22 cellular contexts compared by ENCODE assay signal in genomic region chr18:34720220-34720619, GRCh38. TPM values are rescaled to one million over a fixed set of nuclear protein-coding genes. Genes with fewer than 3 reads are reported as not detected.
A peak's percentile ranks its signal among the peaks of the same experiment; 100 is the strongest.
DNase-seq lines count a peak whose midpoint lies in the region; FAIRE-seq and TF ChIP-seq lines count a peak whose summit lies in the region.
"Had no signal": no experiment of that assay in that cellular context is flagged by ENCODE, and none has a peak within 500 bp of the region (broad histone marks: within the 10 kb centered on the region; RNA-seq: fewer than 3 reads in every experiment).

No MANE protein-coding gene starts in this region.

- H3K36me3 ChIP-seq in endodermal cell (ENCODE audit: control insufficient read depth, insufficient read depth, low read length), result no peaks in the 10 kb centered on the region
- H3K36me3 ChIP-seq in muscle layer of duodenum (ENCODE audit: control insufficient read depth in 1 of 2, insufficient read depth in 2 of 2, low read length in 2 of 2), result no peaks in the 10 kb centered on the region
- H3K36me3 ChIP-seq in small intestine (ENCODE audit: control insufficient read depth in 2 of 2, insufficient read depth in 2 of 2, low read length in 2 of 2), result no peaks in the 10 kb centered on the region
- H3K36me3 ChIP-seq: BE2C had no signal

- peak overlapping the region; percentile 8 for H3K27ac Mint-ChIP-seq in endodermal cell
- H3K27ac Mint-ChIP-seq: CD14-positive monocyte; CD4-positive, alpha-beta T cell; CD8-positive, alpha-beta memory T cell; GM23338; H9 had no signal

- FAIRE-seq in small intestine (lab: Jason Lieb, UNC), result no peak
- FAIRE-seq: A204.1, G401.6, GM12892 had no signal

- no peak overlapping the region for H3K9ac ChIP-seq in endodermal cell (ENCODE audit: extremely low read depth, low read length, poor library complexity, severe bottlenecking)
- H3K9ac ChIP-seq: BLaER1 treated with 17β-estradiol and CSF1 and Interleukin-3, amounts not matched to agents 10 nM and 100 nM had no signal

- no peaks in the 10 kb centered on the region for H3K27me3 Mint-ChIP-seq in endodermal cell (ENCODE audit: insufficient read depth)
- H3K27me3 Mint-ChIP-seq: CD8-positive, alpha-beta memory T cell had no signal

- DNase-seq in NCI-H1048 (lab: John Stamatoyannopoulos, UW), result peak; percentile 7
- no peak for DNase-seq in endodermal cell
- peak; percentile 37 for DNase-seq in small intestine
- DNase-seq in NCI-H2171 (lab: John Stamatoyannopoulos, UW), result no peak
- no peak for DNase-seq in NCI-H2081 treated with DMSO at 0.1 percent for 48 hours (lab: John Stamatoyannopoulos, UW)
- no peak for DNase-seq in HuH-7 (ENCODE audit: low spot score)
- DNase-seq in retina, result no peak
- DNase-seq: AML-193; BE2C; CD4-positive, alpha-beta T cell; CD8-positive, alpha-beta memory T cell; DMS153; DND-41; H9 had no signal

- TF ChIP-seq CTCF in endodermal cell (conservative IDR thresholded peaks at IDR 0.05), result no peak

- H3K4me3 ChIP-seq in endodermal cell (ENCODE audit: low read length) (no peak overlapping the region), muscle layer of duodenum (ENCODE audit: low read depth in 1 of 2, low read length in 2 of 2) (no peak overlapping the region), small intestine (ENCODE audit: low read depth in 1 of 2, low read length in 2 of 2) (no peak overlapping the region)
- H3K4me3 ChIP-seq: BLaER1 treated with 17β-estradiol and CSF1 and Interleukin-3, amounts not matched to agents 10 nM and 100 nM; GM23338 had no signal

- no peaks in the 10 kb centered on the region for H3K27me3 ChIP-seq in endodermal cell (ENCODE audit: control insufficient read depth, insufficient read depth, low read length, poor library complexity, severe bottlenecking)
- H3K27me3 ChIP-seq in muscle layer of duodenum (ENCODE audit: low read depth, low read length), result no peaks in the 10 kb centered on the region
- H3K27me3 ChIP-seq in small intestine (ENCODE audit: control insufficient read depth in 2 of 2, insufficient read depth in 2 of 2, low read length in 2 of 2), result no peaks in the 10 kb centered on the region
- H3K27me3 ChIP-seq: BE2C; BLaER1 treated with 17β-estradiol and CSF1 and Interleukin-3, amounts not matched to agents 10 nM and 100 nM had no signal

- H3K4me1 Mint-ChIP-seq in endodermal cell, result peaks cover 21% of the 10 kb centered on the region
- H3K4me1 Mint-ChIP-seq: CD14-positive monocyte; CD8-positive, alpha-beta memory T cell; GM23338; H9 had no signal

- H3K4me1 ChIP-seq in endodermal cell (ENCODE audit: control insufficient read depth, insufficient read depth, low read length) (peaks cover 7% of the 10 kb centered on the region), muscle layer of duodenum (ENCODE audit: control insufficient read depth in 1 of 2, insufficient read depth in 2 of 2, low read length in 2 of 2) (no peaks in the 10 kb centered on the region), small intestine (ENCODE audit: control insufficient read depth in 2 of 2, insufficient read depth in 1 of 2, low read depth in 1 of 2, low read length in 1 of 2) (no peaks in the 10 kb centered on the region)
- H3K4me1 ChIP-seq: BE2C; BLaER1 treated with 17β-estradiol and CSF1 and Interleukin-3, amounts not matched to agents 10 nM and 100 nM had no signal

- no peak overlapping the region for H3K27ac ChIP-seq in endodermal cell (ENCODE audit: low read depth, low read length)
- peak overlapping the region; percentile 10 for H3K27ac ChIP-seq in muscle layer of duodenum (ENCODE audit: low read length)
- no peak overlapping the region for H3K27ac ChIP-seq in small intestine (ENCODE audit: low read depth in 1 of 2, low read length in 1 of 2)
- H3K27ac ChIP-seq: 22Rv1; BLaER1 treated with 17β-estradiol and CSF1 and Interleukin-3, amounts not matched to agents 10 nM and 100 nM had no signal

- no peak overlapping the region for H3K4me3 Mint-ChIP-seq in endodermal cell
- H3K4me3 Mint-ChIP-seq: CD14-positive monocyte; CD4-positive, alpha-beta T cell; CD8-positive, alpha-beta memory T cell; GM23338; H9 had no signal

- H3K9me3 Mint-ChIP-seq in endodermal cell, result peaks cover 9% of the 10 kb centered on the region

- 91 to 100% methylated on average over 1 of the region's 1 CpG for WGBS in endodermal cell (ENCODE audit: insufficient coverage in 1 of 2, insufficient read length in 1 of 2), 2 experiments
- 15 to 70% (median 60%) methylated on average over 1 of the region's 1 CpG for WGBS in small intestine, 3 donors

- H3K9me3 ChIP-seq in endodermal cell (ENCODE audit: control insufficient read depth, low read length) (peaks cover 11% of the 10 kb centered on the region), muscle layer of duodenum (ENCODE audit: control insufficient read depth in 1 of 2, low read length in 2 of 2) (no peaks in the 10 kb centered on the region), small intestine (ENCODE audit: control insufficient read depth, low read depth) (no peaks in the 10 kb centered on the region)
- H3K9me3 ChIP-seq: BE2C had no signal

- H3K36me3 Mint-ChIP-seq in endodermal cell (ENCODE audit: low read depth), result peaks cover 8% of the 10 kb centered on the region
- H3K36me3 Mint-ChIP-seq: CD14-positive monocyte; CD8-positive, alpha-beta memory T cell had no signal

RNA-seq across cellular contexts. Expression of gene DTNA, which starts 10.1 kb away (rescaled TPM):
- 10 to 100 TPM; 45.6 to 51.6 TPM for total RNA-seq in endodermal cell
- 18.1 TPM for polyA plus RNA-seq in endodermal cell (2013, experiment 1 of 2)
- 18.8 TPM for polyA plus RNA-seq in endodermal cell (2013, experiment 2 of 2)
- polyA plus RNA-seq in small intestine, result 1 to 10 TPM in 2 of 3 donors, under 1 TPM in 1; 0.45 to 6.2 (median 4.9) TPM
- total RNA-seq: CD4-positive, alpha-beta T cell; CD8-positive, alpha-beta memory T cell had no signal
- polyA plus RNA-seq: CD8-positive, alpha-beta memory T cell had no signal

Comparison
In these comparisons a context has a peak if more than half of its experiments do, and no peak if none do; other contexts are left out.
1. DNase-seq: peak in NCI-H1048 (single experiment) and small intestine (single experiment); none in endodermal cell (single experiment), NCI-H2171 (single experiment), NCI-H2081 treated with DMSO at 0.1 percent for 48 hours (single experiment), HuH-7 (single experiment) and retina (single experiment).